Comparison of ENCODE assay signal across 13 cellular contexts in the genomic region with DNA sequence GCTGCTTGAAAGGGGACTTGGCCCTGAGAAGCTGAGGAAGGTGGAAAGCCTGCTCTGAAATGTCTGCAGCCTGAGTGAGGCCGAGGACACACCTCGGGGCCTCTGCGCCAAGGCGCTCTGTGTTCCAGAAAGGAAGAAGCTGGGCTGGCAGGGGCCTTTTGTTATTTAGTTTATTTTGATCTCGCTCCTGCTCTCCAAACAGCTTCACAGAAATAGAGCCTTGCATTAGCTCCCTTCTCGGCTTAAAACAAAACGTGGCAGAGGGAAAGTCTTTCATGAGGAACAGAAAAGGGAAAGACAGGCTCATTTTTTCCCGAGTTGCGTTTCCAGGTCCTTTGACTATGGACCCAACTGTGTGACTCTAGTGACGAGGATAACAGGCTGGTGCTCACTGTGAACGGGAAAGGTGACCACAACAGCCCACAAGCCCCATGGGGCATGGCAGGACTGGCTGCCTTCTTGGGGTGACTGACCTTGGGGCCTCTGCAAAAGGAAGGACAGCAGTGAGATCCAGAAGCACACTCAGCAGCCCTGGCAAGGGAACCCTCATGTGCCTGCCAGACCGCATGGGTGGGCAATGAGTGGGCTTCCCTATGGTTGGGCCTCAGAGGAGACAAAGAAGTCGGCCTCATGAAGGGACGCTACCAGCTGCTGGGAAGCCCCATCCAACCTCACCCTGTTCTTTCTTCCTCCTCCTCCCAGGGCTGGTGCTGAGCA. TPM values are rescaled to one million over a fixed set of nuclear protein-coding genes. Genes with fewer than 3 reads are reported as not detected.
A peak's percentile ranks its signal among the peaks of the same experiment; 100 is the strongest.
DNase-seq lines count a peak whose midpoint lies in the region; ATAC-seq and TF ChIP-seq lines count a peak whose summit lies in the region.
"Had no signal": no experiment of that assay in that cellular context is flagged by ENCODE, and none has a peak within 500 bp of the region (broad histone marks: within the 10 kb centered on the region; RNA-seq: fewer than 3 reads in every experiment).

No MANE protein-coding gene starts in this region.

- H3K14ac ChIP-seq in H9 (ENCODE audit: insufficient read depth, low read length): no peak overlapping the region

- H3K4me3 ChIP-seq in skin epidermis (no peak overlapping the region), adrenal gland (no peak overlapping the region)

- no peak overlapping the region for H3K4ac ChIP-seq in H9 (ENCODE audit: low read depth, low read length)

- no peaks in the 10 kb centered on the region for H3K9me3 ChIP-seq in H9 (ENCODE audit: control insufficient read depth, low read depth, low read length)
- no peaks in the 10 kb centered on the region for H3K9me3 ChIP-seq in adrenal gland (replicated peaks in 1 of 3)

- POLR2A ChIA-PET in WTC11 (lab: Charles Lee): interaction anchor here (0.5 to 1.4 kb wide), 4 partner anchors 8 to 651 kb away, joined by 3 to 4 read pairs (median 4); no protein-coding TSS in a partner anchor

- H4K8ac ChIP-seq in H9 (replicated peaks; ENCODE audit: insufficient read length, low read depth, low read length): no peak overlapping the region

- peaks cover 0 to 32% of the 10 kb centered on the region in 2 donors for H3K36me3 ChIP-seq in adrenal gland (replicated peaks in 1 of 2)

- peak; percentile 10 for ATAC-seq in WTC11
- ATAC-seq in GM19328 (IDR thresholded peaks at IDR 0.05; ENCODE audit: unreplicated experiment): no peak
- no peak for ATAC-seq in left ventricle myocardium superior

- no peaks in the 10 kb centered on the region for H3K23me2 ChIP-seq in H9 (ENCODE audit: insufficient read length, low read depth, low read length, poor library complexity, severe bottlenecking)

- no peak for TF ChIP-seq CTCF in H9 (conservative IDR thresholded peaks at IDR 0.05)
- TF ChIP-seq CTCF in WTC11 (IDR thresholded peaks at IDR 0.05): no peak
- no peak for TF ChIP-seq CTCF in adrenal gland (IDR thresholded peaks at IDR 0.05)

- H3K4me1 Mint-ChIP-seq in H9 (peaks cover 42 to 43% of the 10 kb centered on the region in 2 experiments), WTC11 (peaks cover 32% of the 10 kb centered on the region)

- 0 out of 2 replicates have a peak overlapping the region, but pooled peaks have one; percentile 6 for H2BK15ac ChIP-seq in H9 (ENCODE audit: low read depth, low read length)

- H3T11ph ChIP-seq in H9 (ENCODE audit: low read length): no peak overlapping the region

- H3K4me3 Mint-ChIP-seq in H9 (peak overlapping the region in 1 of 2 experiments; percentile 44; a peak in 2 of 5 replicates), WTC11 (no peak overlapping the region)
- H3K4me3 Mint-ChIP-seq: activated T-helper 1 cell treated with anti-CD3 and anti-CD28 coated beads, Interleukin-12 subunit alpha, Interleukin-12 subunit beta, Interleukin-2, Interleukin-4 antibody, amounts not matched to agents 30 ng/mL and 10 ng/mL and 1 ng/mL, durations not matched to agents 14 hours and 24 hours and 36 hours; central memory CD8-positive, alpha-beta T cell had no signal

- peak overlapping the region; percentile 37 for H3K18ac ChIP-seq in H9 (ENCODE audit: insufficient read length, low read depth, low read length)

- H2BK120ac ChIP-seq in H9 (ENCODE audit: low read depth, low read length, poor library complexity, severe bottlenecking): no peak overlapping the region

- H3K4me2 ChIP-seq in H9 (ENCODE audit: insufficient read depth, insufficient read length, low read length): no peak overlapping the region

- no peak overlapping the region for H2BK12ac ChIP-seq in H9 (ENCODE audit: insufficient read length, low read depth, low read length)

- H2AK5ac ChIP-seq in H9 (ENCODE audit: insufficient read length, low read length): no peak overlapping the region

- peaks cover 0 to 3% of the 10 kb centered on the region in 2 experiments; a peak in 2 of 5 replicates for H3K9me3 Mint-ChIP-seq in H9
- peaks cover 10% of the 10 kb centered on the region for H3K9me3 Mint-ChIP-seq in WTC11
- H3K9me3 Mint-ChIP-seq: activated T-helper 1 cell treated with anti-CD3 and anti-CD28 coated beads, Interleukin-12 subunit alpha, Interleukin-12 subunit beta, Interleukin-2, Interleukin-4 antibody, amounts not matched to agents 30 ng/mL and 10 ng/mL and 1 ng/mL, durations not matched to agents 14 hours and 24 hours and 36 hours; central memory CD8-positive, alpha-beta T cell had no signal

- CTCF ChIA-PET in WTC11 (lab: Charles Lee): interaction anchor here (0.5 to 6.2 kb wide), 45 partner anchors 10 to 393 kb away, joined by 3 to 86 read pairs (median 6); a partner anchor contains a TSS

- H3K27ac ChIP-seq in H9 (ENCODE audit: insufficient read length, low read depth, low read length): no peak overlapping the region
- H3K27ac ChIP-seq in layer of hippocampus (ENCODE audit: low read depth, low read length): peak overlapping the region; percentile 24
- H3K27ac ChIP-seq in skin epidermis: peak overlapping the region in 19 of 21 experiments; percentile 3 to 87 (median 51)
- peak overlapping the region in 2 of 5 donors; percentile 68 to 86 for H3K27ac ChIP-seq in adrenal gland

- no CpG with 5 or more reads among the region's 14 CpGs for WGBS in H9 (ENCODE audit: extremely low coverage, insufficient read length, low lambda C conversion rate)
- WGBS in adrenal gland, 4 donors: 28 to 37% (median 33%) methylated on average over 9 to 14 of the region's 14 CpGs

- H4K91ac ChIP-seq in H9 (ENCODE audit: insufficient read length, low read depth, low read length): no peak overlapping the region

- H2AFZ ChIP-seq in H9 (ENCODE audit: low read length): no peak overlapping the region

- no peak for TF ChIP-seq POLR2A in adrenal gland (IDR thresholded peaks at IDR 0.05)

- H3K79me2 ChIP-seq in H9 (ENCODE audit: insufficient read depth, low read length): no peaks in the 10 kb centered on the region

- no peaks in the 10 kb centered on the region for H3K79me1 ChIP-seq in H9 (ENCODE audit: insufficient read depth, low read depth, low read length, poor library complexity, severe bottlenecking)

- no peak overlapping the region for H3K9ac ChIP-seq in H9 (ENCODE audit: extremely low read depth, insufficient read length, low read length)

- H3K23ac ChIP-seq in H9 (ENCODE audit: insufficient read length, low read depth, low read length): no peak overlapping the region

- no peaks in the 10 kb centered on the region for H4K20me1 ChIP-seq in H9 (ENCODE audit: control insufficient read depth, insufficient read depth, insufficient read length)

- no peak overlapping the region for H2BK5ac ChIP-seq in H9 (ENCODE audit: insufficient read length, low read length)

- peaks cover 6 to 31% (median 30%) of the 10 kb centered on the region in 3 experiments for H3K36me3 Mint-ChIP-seq in H9 (ENCODE audit: insufficient read depth in 1 of 3, low read depth in 3 of 3)
- H3K36me3 Mint-ChIP-seq in WTC11: peaks cover 21% of the 10 kb centered on the region

- H3K4me1 ChIP-seq in H9 (ENCODE audit: insufficient read depth, low read length): peaks cover 10% of the 10 kb centered on the region
- peaks cover 13 to 24% of the 10 kb centered on the region in 2 donors for H3K4me1 ChIP-seq in adrenal gland (replicated peaks in 1 of 2)

- no peak overlapping the region for H4K5ac ChIP-seq in H9 (ENCODE audit: insufficient read length, low read depth, low read length)

- no peak overlapping the region for H3K56ac ChIP-seq in H9 (ENCODE audit: insufficient read length, low read depth, low read length)

- H3K27me3 Mint-ChIP-seq in H9 (ENCODE audit: low read depth): peaks cover 12% of the 10 kb centered on the region
- no peaks in the 10 kb centered on the region; the same call in 1 of the 2 replicates for H3K27me3 Mint-ChIP-seq in WTC11 (ENCODE audit: low read depth)

- H2BK20ac ChIP-seq in H9 (ENCODE audit: low read depth, low read length, poor library complexity, severe bottlenecking): no peak overlapping the region

- no peak for DNase-seq in H9
- DNase-seq in WTC11 (ENCODE audit: low spot score): no peak
- DNase-seq in NK-92 (lab: John Stamatoyannopoulos, UW; ENCODE audit: unreplicated experiment): no peak
- DNase-seq in adrenal gland: no peak
- no peak for DNase-seq in left ventricle myocardium superior
- DNase-seq: activated CD4-positive, CD25-positive, alpha-beta regulatory T cell; Kasumi-1; kidney had no signal

- H3K27me3 ChIP-seq in H9 (ENCODE audit: insufficient read depth, low read length): no peaks in the 10 kb centered on the region
- H3K27me3 ChIP-seq in layer of hippocampus (ENCODE audit: control insufficient read depth, insufficient read depth, low read length): no peaks in the 10 kb centered on the region
- H3K27me3 ChIP-seq in adrenal gland: no peaks in the 10 kb centered on the region

- intact Hi-C loops in adrenal gland (cut with DNase I) (loop anchor here (5.0 kb wide), 2 partner anchors 257 to 382 kb away; no protein-coding TSS in a partner anchor), left ventricle myocardium superior (cut with micrococcal nuclease) (loop anchor here (10.0 kb wide), 2 partner anchors 255 to 385 kb away; no protein-coding TSS in a partner anchor)

- H3K27ac Mint-ChIP-seq in H9 (peak overlapping the region; percentile 74 to 94 (median 89); a peak in 6 of 7 replicates), WTC11 (peak overlapping the region; percentile 61)

TF ChIP-seq in WTC11, 78 proteins besides CTCF, POLR2A, EP300 and RAD21 (continues in another document):
- TF ChIP-seq NFYB (CRISPR knock-in tag; conservative IDR thresholded peaks at IDR 0.05; ENCODE audit: low read depth) (no peak), ZNF423 (CRISPR knock-in tag; IDR thresholded peaks at IDR 0.05) (no peak), PRRX2 (CRISPR knock-in tag; IDR thresholded peaks at IDR 0.05) (0 out of 2 replicates have a peak, but pooled peaks have one; percentile 47), ZNF121 (CRISPR knock-in tag; IDR thresholded peaks at IDR 0.05) (no peak)

RNA-seq across cellular contexts. Expression of a gene that starts 18.7 kb away (rescaled TPM):
- total RNA-seq in H9 (2021): 82.0 and 91.8 TPM in 2 replicates
- 46.6 to 62.9 TPM (median 48.2 TPM) in 3 replicates for total RNA-seq in WTC11 (2021)
- 10 to 100 TPM; 44.6 to 76.6 (median 58.3) TPM for total RNA-seq in adrenal gland
- 100 to 1,000 TPM in 2 of 3 donors, 10 to 100 TPM in 1; 32.4 to 121 (median 104) TPM for polyA plus RNA-seq in adrenal gland
- 22.5 TPM for total RNA-seq in left ventricle myocardium superior

RNA-seq across cellular contexts. Expression of a gene that starts 23.6 kb away (rescaled TPM):
- total RNA-seq in H9 (2021) (0.29 and 0.46 TPM in 2 replicates), WTC11 (2021) (0.44 to 1.1 TPM (median 0.89 TPM) in 3 replicates), adrenal gland (1 to 10 TPM in 3 of 8 donors, under 1 TPM in 2, not detected in 3; 0.22 to 1.6 (median 1.1) TPM), left ventricle myocardium superior (47.5 TPM)
- under 1 TPM; 0.32 to 0.71 (median 0.44) TPM for polyA plus RNA-seq in adrenal gland
- total RNA-seq: activated T-helper 1 cell treated with anti-CD3 and anti-CD28 coated beads, Interleukin-12 subunit alpha, Interleukin-12 subunit beta, Interleukin-2, Interleukin-4 antibody, amounts not matched to agents 30 ng/mL and 10 ng/mL and 1 ng/mL, durations not matched to agents 14 hours and 24 hours and 36 hours had no signal

RNA-seq across cellular contexts. Expression of a gene that starts 33.5 kb away (rescaled TPM):
- total RNA-seq in H9 (2021) (not detected in 2 replicates), WTC11 (2021) (not detected in 3 replicates), adrenal gland (not detected), left ventricle myocardium superior (not detected)
- polyA plus RNA-seq in adrenal gland: not detected
- total RNA-seq: activated T-helper 1 cell treated with anti-CD3 and anti-CD28 coated beads, Interleukin-12 subunit alpha, Interleukin-12 subunit beta, Interleukin-2, Interleukin-4 antibody, amounts not matched to agents 30 ng/mL and 10 ng/mL and 1 ng/mL, durations not matched to agents 14 hours and 24 hours and 36 hours; kidney had no signal

RNA-seq across cellular contexts. Expression of a gene that starts 58.8 kb away (rescaled TPM):
- 134 and 140 TPM in 2 replicates for total RNA-seq in H9 (2021)
- 65.8 to 105 TPM (median 95.3 TPM) in 3 replicates for total RNA-seq in WTC11 (2021)
- 10 to 100 TPM in 7 of 8 donors, 1 to 10 TPM in 1; 7.4 to 89.8 (median 50.8) TPM for total RNA-seq in adrenal gland
- polyA plus RNA-seq in adrenal gland: 100 to 1,000 TPM in 2 of 3 donors, 10 to 100 TPM in 1; 74.9 to 214 (median 168) TPM
- 190 TPM for total RNA-seq in left ventricle myocardium superior

Comparison
In these comparisons a context has a peak if more than half of its experiments do, and no peak if none do; other contexts are left out.
1. RNA of a gene that starts 23.6 kb away (total RNA-seq): 47.5 TPM in left ventricle myocardium superior (single experiment); 0.44 to 1.1 TPM in WTC11, 0.22 to 1.6 TPM in adrenal gland and 0.29 to 0.46 TPM in H9; every median in the first group is over 10 times any median in the second.